ENCODE assay signal across 1 cellular context in the genomic region with DNA sequence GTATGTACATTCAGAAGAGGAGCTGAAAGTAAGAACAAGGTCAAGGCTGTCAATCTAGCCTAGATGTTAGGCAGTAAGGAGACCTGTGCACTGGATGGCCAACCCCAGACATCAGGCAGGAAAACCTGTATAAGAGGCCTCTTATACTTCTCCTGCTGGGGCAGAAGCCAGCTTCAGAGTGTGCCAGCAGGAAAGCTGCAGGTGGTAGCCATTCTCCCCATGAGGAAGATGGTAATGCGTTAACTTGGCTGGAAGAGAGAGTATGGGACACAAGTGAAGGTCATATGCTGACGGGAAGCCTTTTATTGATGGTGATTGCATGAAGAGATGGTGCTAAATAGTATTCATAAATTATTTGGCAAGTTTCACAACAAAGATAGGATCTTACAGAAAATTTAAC.
TF ChIP-seq lines count a peak whose summit lies in the region.

No MANE protein-coding gene starts in this region.

TF ChIP-seq in H1, 55 proteins besides CTCF, POLR2A, EP300 and RAD21 (continued from another document):
- TF ChIP-seq, protein P1, sequence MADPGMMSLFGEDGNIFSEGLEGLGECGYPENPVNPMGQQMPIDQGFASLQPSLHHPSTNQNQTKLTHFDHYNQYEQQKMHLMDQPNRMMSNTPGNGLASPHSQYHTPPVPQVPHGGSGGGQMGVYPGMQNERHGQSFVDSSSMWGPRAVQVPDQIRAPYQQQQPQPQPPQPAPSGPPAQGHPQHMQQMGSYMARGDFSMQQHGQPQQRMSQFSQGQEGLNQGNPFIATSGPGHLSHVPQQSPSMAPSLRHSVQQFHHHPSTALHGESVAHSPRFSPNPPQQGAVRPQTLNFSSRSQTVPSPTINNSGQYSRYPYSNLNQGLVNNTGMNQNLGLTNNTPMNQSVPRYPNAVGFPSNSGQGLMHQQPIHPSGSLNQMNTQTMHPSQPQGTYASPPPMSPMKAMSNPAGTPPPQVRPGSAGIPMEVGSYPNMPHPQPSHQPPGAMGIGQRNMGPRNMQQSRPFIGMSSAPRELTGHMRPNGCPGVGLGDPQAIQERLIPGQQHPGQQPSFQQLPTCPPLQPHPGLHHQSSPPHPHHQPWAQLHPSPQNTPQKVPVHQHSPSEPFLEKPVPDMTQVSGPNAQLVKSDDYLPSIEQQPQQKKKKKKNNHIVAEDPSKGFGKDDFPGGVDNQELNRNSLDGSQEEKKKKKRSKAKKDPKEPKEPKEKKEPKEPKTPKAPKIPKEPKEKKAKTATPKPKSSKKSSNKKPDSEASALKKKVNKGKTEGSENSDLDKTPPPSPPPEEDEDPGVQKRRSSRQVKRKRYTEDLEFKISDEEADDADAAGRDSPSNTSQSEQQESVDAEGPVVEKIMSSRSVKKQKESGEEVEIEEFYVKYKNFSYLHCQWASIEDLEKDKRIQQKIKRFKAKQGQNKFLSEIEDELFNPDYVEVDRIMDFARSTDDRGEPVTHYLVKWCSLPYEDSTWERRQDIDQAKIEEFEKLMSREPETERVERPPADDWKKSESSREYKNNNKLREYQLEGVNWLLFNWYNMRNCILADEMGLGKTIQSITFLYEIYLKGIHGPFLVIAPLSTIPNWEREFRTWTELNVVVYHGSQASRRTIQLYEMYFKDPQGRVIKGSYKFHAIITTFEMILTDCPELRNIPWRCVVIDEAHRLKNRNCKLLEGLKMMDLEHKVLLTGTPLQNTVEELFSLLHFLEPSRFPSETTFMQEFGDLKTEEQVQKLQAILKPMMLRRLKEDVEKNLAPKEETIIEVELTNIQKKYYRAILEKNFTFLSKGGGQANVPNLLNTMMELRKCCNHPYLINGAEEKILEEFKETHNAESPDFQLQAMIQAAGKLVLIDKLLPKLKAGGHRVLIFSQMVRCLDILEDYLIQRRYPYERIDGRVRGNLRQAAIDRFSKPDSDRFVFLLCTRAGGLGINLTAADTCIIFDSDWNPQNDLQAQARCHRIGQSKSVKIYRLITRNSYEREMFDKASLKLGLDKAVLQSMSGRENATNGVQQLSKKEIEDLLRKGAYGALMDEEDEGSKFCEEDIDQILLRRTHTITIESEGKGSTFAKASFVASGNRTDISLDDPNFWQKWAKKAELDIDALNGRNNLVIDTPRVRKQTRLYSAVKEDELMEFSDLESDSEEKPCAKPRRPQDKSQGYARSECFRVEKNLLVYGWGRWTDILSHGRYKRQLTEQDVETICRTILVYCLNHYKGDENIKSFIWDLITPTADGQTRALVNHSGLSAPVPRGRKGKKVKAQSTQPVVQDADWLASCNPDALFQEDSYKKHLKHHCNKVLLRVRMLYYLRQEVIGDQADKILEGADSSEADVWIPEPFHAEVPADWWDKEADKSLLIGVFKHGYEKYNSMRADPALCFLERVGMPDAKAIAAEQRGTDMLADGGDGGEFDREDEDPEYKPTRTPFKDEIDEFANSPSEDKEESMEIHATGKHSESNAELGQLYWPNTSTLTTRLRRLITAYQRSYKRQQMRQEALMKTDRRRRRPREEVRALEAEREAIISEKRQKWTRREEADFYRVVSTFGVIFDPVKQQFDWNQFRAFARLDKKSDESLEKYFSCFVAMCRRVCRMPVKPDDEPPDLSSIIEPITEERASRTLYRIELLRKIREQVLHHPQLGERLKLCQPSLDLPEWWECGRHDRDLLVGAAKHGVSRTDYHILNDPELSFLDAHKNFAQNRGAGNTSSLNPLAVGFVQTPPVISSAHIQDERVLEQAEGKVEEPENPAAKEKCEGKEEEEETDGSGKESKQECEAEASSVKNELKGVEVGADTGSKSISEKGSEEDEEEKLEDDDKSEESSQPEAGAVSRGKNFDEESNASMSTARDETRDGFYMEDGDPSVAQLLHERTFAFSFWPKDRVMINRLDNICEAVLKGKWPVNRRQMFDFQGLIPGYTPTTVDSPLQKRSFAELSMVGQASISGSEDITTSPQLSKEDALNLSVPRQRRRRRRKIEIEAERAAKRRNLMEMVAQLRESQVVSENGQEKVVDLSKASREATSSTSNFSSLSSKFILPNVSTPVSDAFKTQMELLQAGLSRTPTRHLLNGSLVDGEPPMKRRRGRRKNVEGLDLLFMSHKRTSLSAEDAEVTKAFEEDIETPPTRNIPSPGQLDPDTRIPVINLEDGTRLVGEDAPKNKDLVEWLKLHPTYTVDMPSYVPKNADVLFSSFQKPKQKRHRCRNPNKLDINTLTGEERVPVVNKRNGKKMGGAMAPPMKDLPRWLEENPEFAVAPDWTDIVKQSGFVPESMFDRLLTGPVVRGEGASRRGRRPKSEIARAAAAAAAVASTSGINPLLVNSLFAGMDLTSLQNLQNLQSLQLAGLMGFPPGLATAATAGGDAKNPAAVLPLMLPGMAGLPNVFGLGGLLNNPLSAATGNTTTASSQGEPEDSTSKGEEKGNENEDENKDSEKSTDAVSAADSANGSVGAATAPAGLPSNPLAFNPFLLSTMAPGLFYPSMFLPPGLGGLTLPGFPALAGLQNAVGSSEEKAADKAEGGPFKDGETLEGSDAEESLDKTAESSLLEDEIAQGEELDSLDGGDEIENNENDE (IDR thresholded peaks at IDR 0.05; ENCODE audit: insufficient replicate concordance, low read length), result no peak
- TF ChIP-seq SIX5 (IDR thresholded peaks at IDR 0.05; ENCODE audit: low read depth, low read length), result no peak
- TF ChIP-seq TCF12 (IDR thresholded peaks at IDR 0.05; ENCODE audit: low read depth, low read length), result no peak
- no peak for TF ChIP-seq HDAC6 (IDR thresholded peaks at IDR 0.05; ENCODE audit: low read depth, low read length)
- TF ChIP-seq, protein P2, sequence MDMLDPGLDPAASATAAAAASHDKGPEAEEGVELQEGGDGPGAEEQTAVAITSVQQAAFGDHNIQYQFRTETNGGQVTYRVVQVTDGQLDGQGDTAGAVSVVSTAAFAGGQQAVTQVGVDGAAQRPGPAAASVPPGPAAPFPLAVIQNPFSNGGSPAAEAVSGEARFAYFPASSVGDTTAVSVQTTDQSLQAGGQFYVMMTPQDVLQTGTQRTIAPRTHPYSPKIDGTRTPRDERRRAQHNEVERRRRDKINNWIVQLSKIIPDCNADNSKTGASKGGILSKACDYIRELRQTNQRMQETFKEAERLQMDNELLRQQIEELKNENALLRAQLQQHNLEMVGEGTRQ (IDR thresholded peaks at IDR 0.05; ENCODE audit: low read length), result no peak
- no peak for TF ChIP-seq NANOG (IDR thresholded peaks at IDR 0.05; ENCODE audit: insufficient read depth, low read depth, low read length, poor library complexity, severe bottlenecking)
- TF ChIP-seq RXRA (IDR thresholded peaks at IDR 0.05; ENCODE audit: insufficient read depth, low read depth, low read length), result no peak
